1 cellular context compared by ENCODE assay signal in genomic region chr14:79448922-79449321, GRCh38.
TF ChIP-seq lines count a peak whose summit lies in the region.

No MANE protein-coding gene starts in this region.

TF ChIP-seq in neural cell, 6 proteins besides CTCF, POLR2A, EP300 and RAD21 (continued from another document):
- TF ChIP-seq REST (IDR thresholded peaks at IDR 0.05; ENCODE audit: borderline replicate concordance) (peak; percentile 54), MXI1 (conservative IDR thresholded peaks at IDR 0.05; ENCODE audit: poor library complexity, severe bottlenecking) (no peak), TAF1 (IDR thresholded peaks at IDR 0.05; ENCODE audit: low read depth) (no peak), SMC3 (conservative IDR thresholded peaks at IDR 0.05; ENCODE audit: poor library complexity) (peak; percentile 29), POLR2AphosphoS5 (IDR thresholded peaks at IDR 0.05) (peak; percentile 26)
